Comparison of ENCODE assay signal across 1 cellular context in the genomic region with DNA sequence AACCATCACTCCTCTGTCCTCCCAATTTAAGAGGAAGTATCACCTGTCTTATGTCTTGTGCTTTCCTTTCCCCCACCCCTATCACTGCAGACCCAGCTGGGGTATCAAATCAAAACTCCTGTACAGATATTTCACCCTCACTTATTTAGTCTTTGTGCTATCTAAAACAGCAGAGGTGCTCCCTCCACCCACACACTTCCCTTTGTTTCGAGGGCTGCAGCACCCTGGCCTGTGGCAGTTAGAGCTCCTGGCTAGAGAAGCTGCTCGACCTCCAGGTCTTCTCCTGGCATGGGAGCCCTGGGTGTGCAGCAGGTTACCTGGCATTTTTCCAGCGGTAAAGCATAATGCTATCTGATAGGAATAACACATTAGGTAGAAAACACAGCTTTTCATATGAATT.
TF ChIP-seq lines count a peak whose summit lies in the region.

No MANE protein-coding gene starts in this region.

TF ChIP-seq in H1, 55 proteins besides CTCF, POLR2A, EP300 and RAD21:
- no peak for TF ChIP-seq CHD1 (IDR thresholded peaks at IDR 0.05; ENCODE audit: low read depth, low read length)
- TF ChIP-seq, protein P1, sequence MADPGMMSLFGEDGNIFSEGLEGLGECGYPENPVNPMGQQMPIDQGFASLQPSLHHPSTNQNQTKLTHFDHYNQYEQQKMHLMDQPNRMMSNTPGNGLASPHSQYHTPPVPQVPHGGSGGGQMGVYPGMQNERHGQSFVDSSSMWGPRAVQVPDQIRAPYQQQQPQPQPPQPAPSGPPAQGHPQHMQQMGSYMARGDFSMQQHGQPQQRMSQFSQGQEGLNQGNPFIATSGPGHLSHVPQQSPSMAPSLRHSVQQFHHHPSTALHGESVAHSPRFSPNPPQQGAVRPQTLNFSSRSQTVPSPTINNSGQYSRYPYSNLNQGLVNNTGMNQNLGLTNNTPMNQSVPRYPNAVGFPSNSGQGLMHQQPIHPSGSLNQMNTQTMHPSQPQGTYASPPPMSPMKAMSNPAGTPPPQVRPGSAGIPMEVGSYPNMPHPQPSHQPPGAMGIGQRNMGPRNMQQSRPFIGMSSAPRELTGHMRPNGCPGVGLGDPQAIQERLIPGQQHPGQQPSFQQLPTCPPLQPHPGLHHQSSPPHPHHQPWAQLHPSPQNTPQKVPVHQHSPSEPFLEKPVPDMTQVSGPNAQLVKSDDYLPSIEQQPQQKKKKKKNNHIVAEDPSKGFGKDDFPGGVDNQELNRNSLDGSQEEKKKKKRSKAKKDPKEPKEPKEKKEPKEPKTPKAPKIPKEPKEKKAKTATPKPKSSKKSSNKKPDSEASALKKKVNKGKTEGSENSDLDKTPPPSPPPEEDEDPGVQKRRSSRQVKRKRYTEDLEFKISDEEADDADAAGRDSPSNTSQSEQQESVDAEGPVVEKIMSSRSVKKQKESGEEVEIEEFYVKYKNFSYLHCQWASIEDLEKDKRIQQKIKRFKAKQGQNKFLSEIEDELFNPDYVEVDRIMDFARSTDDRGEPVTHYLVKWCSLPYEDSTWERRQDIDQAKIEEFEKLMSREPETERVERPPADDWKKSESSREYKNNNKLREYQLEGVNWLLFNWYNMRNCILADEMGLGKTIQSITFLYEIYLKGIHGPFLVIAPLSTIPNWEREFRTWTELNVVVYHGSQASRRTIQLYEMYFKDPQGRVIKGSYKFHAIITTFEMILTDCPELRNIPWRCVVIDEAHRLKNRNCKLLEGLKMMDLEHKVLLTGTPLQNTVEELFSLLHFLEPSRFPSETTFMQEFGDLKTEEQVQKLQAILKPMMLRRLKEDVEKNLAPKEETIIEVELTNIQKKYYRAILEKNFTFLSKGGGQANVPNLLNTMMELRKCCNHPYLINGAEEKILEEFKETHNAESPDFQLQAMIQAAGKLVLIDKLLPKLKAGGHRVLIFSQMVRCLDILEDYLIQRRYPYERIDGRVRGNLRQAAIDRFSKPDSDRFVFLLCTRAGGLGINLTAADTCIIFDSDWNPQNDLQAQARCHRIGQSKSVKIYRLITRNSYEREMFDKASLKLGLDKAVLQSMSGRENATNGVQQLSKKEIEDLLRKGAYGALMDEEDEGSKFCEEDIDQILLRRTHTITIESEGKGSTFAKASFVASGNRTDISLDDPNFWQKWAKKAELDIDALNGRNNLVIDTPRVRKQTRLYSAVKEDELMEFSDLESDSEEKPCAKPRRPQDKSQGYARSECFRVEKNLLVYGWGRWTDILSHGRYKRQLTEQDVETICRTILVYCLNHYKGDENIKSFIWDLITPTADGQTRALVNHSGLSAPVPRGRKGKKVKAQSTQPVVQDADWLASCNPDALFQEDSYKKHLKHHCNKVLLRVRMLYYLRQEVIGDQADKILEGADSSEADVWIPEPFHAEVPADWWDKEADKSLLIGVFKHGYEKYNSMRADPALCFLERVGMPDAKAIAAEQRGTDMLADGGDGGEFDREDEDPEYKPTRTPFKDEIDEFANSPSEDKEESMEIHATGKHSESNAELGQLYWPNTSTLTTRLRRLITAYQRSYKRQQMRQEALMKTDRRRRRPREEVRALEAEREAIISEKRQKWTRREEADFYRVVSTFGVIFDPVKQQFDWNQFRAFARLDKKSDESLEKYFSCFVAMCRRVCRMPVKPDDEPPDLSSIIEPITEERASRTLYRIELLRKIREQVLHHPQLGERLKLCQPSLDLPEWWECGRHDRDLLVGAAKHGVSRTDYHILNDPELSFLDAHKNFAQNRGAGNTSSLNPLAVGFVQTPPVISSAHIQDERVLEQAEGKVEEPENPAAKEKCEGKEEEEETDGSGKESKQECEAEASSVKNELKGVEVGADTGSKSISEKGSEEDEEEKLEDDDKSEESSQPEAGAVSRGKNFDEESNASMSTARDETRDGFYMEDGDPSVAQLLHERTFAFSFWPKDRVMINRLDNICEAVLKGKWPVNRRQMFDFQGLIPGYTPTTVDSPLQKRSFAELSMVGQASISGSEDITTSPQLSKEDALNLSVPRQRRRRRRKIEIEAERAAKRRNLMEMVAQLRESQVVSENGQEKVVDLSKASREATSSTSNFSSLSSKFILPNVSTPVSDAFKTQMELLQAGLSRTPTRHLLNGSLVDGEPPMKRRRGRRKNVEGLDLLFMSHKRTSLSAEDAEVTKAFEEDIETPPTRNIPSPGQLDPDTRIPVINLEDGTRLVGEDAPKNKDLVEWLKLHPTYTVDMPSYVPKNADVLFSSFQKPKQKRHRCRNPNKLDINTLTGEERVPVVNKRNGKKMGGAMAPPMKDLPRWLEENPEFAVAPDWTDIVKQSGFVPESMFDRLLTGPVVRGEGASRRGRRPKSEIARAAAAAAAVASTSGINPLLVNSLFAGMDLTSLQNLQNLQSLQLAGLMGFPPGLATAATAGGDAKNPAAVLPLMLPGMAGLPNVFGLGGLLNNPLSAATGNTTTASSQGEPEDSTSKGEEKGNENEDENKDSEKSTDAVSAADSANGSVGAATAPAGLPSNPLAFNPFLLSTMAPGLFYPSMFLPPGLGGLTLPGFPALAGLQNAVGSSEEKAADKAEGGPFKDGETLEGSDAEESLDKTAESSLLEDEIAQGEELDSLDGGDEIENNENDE (IDR thresholded peaks at IDR 0.05; ENCODE audit: insufficient replicate concordance, low read length) = no peak
- TF ChIP-seq SRF (IDR thresholded peaks at IDR 0.05; ENCODE audit: low read depth, low read length) = no peak
- no peak for TF ChIP-seq TBP (IDR thresholded peaks at IDR 0.05; ENCODE audit: low read depth, low read length)
- no peak for TF ChIP-seq GABPA (IDR thresholded peaks at IDR 0.05; ENCODE audit: borderline replicate concordance, insufficient read depth, low read length)
- TF ChIP-seq EZH2 (IDR thresholded peaks at IDR 0.05; ENCODE audit: low read depth, low read length, severe bottlenecking) = no peak
- TF ChIP-seq SIRT6 (IDR thresholded peaks at IDR 0.05; ENCODE audit: low read length) = no peak
- TF ChIP-seq HDAC2 (IDR thresholded peaks at IDR 0.05; ENCODE audit: borderline replicate concordance in 1 of 2, low read depth in 2 of 2, low read length in 2 of 2) = no peak
- TF ChIP-seq JUN (IDR thresholded peaks at IDR 0.05; ENCODE audit: low read depth, low read length) = no peak
- TF ChIP-seq CREB1 (IDR thresholded peaks at IDR 0.05) = no peak
